ENCODE assay signal across 8 cellular contexts in genomic region chr14:22520235-22520634, GRCh38.
DNase-seq lines count a peak whose midpoint lies in the region; ATAC-seq, FAIRE-seq and TF ChIP-seq lines count a peak whose summit lies in the region.

No MANE protein-coding gene starts in this region.

- H3K4me1 ChIP-seq in BLaER1 treated with 17β-estradiol and CSF1 and Interleukin-3, amounts not matched to agents 10 nM and 100 nM: peaks cover 56 to 100% (median 93%) of the 10 kb centered on the region in 10 experiments
- no peaks in the 10 kb centered on the region for H3K4me1 ChIP-seq in upper lobe of right lung
- peaks cover 1% of the 10 kb centered on the region for H3K4me1 ChIP-seq in MM.1S (ENCODE audit: low read length)

- intact Hi-C loops in upper lobe of right lung (cut with DNase I): no loop called here

- peaks cover 0 to 98% (median 0%) of the 10 kb centered on the region in 11 experiments; a peak in 8 of 22 replicates for H4K20me1 ChIP-seq in BLaER1 treated with 17β-estradiol and CSF1 and Interleukin-3, amounts not matched to agents 10 nM and 100 nM
- H4K20me1 ChIP-seq in MM.1S (ENCODE audit: insufficient read depth, low read length): no peaks in the 10 kb centered on the region

- no peaks in the 10 kb centered on the region for H3F3A ChIP-seq in MM.1S (ENCODE audit: insufficient read depth, low read length)

- H3K27me3 ChIP-seq in BLaER1 treated with 17β-estradiol and CSF1 and Interleukin-3, amounts not matched to agents 10 nM and 100 nM: no peaks in the 10 kb centered on the region
- H3K27me3 ChIP-seq in upper lobe of right lung: no peaks in the 10 kb centered on the region
- H3K27me3 ChIP-seq in MM.1S (replicated peaks; ENCODE audit: insufficient read depth, low read length): no peaks in the 10 kb centered on the region

- peak overlapping the region; percentile 86 for H3K4me3 Mint-ChIP-seq in activated naive CD8-positive, alpha-beta T cell treated with anti-CD3 and anti-CD28 coated beads, Interleukin-2, amount 50 U/mL, for 24 hours

- DNase-seq in HTR-8/SVneo (ENCODE audit: insufficient read length, low spot score) (peak; percentile 26), lung microvascular endothelial cell (ENCODE audit: low read depth in 2 of 2) (peak; percentile 53 to 80), NCI-H526 treated with DMSO at 0.1 percent for 48 hours (lab: John Stamatoyannopoulos, UW) (no peak), upper lobe of right lung (no peak), germinal center (ENCODE audit: low spot score) (no peak), MM.1S (no peak)
- no peak for DNase-seq in activated naive CD8-positive, alpha-beta T cell treated with anti-CD3 and anti-CD28 coated beads, Interleukin-2, amount 50 U/mL, for 24 hours

- H2AFZ ChIP-seq in MM.1S (ENCODE audit: low read length): no peak overlapping the region

- ATAC-seq in activated naive CD8-positive, alpha-beta T cell treated with anti-CD3 and anti-CD28 coated beads, Interleukin-2, amount 50 U/mL, for 24 hours: no peak
- ATAC-seq in upper lobe of right lung: no peak

- H3K9me2 ChIP-seq in MM.1S (replicated peaks; ENCODE audit: insufficient read depth, low read length): no peaks in the 10 kb centered on the region

- H3K9me3 Mint-ChIP-seq in activated naive CD8-positive, alpha-beta T cell treated with anti-CD3 and anti-CD28 coated beads, Interleukin-2, amount 50 U/mL, for 24 hours: no peaks in the 10 kb centered on the region

- H3K4me1 Mint-ChIP-seq in activated naive CD8-positive, alpha-beta T cell treated with anti-CD3 and anti-CD28 coated beads, Interleukin-2, amount 50 U/mL, for 24 hours: peaks cover 97% of the 10 kb centered on the region

- H3K27ac Mint-ChIP-seq in activated naive CD8-positive, alpha-beta T cell treated with anti-CD3 and anti-CD28 coated beads, Interleukin-2, amount 50 U/mL, for 24 hours: peak overlapping the region; percentile 99

- TF ChIP-seq CTCF in upper lobe of right lung (IDR thresholded peaks at IDR 0.05) (no peak), MM.1S (IDR thresholded peaks at IDR 0.05; ENCODE audit: low read length) (no peak)

- H3K36me3 Mint-ChIP-seq in activated naive CD8-positive, alpha-beta T cell treated with anti-CD3 and anti-CD28 coated beads, Interleukin-2, amount 50 U/mL, for 24 hours (ENCODE audit: low read depth): peaks cover 93% of the 10 kb centered on the region

- H3K4me2 ChIP-seq in BLaER1 treated with 17β-estradiol and CSF1 and Interleukin-3, amounts not matched to agents 10 nM and 100 nM: peak overlapping the region; percentile 22 to 78 (median 47); a peak in 20 of 22 replicates
- no peak overlapping the region for H3K4me2 ChIP-seq in MM.1S (ENCODE audit: low read depth, low read length)

- no peaks in the 10 kb centered on the region for H3K79me2 ChIP-seq in MM.1S (ENCODE audit: low read length)

- no peaks in the 10 kb centered on the region for H3K9me3 ChIP-seq in BLaER1 treated with 17β-estradiol and CSF1 and Interleukin-3, amounts not matched to agents 10 nM and 100 nM (replicated peaks in 1 of 11)
- H3K9me3 ChIP-seq in upper lobe of right lung (no peaks in the 10 kb centered on the region), MM.1S (replicated peaks; ENCODE audit: insufficient read depth, low read length) (no peaks in the 10 kb centered on the region)

- no peak for FAIRE-seq in HTR-8/SVneo (lab: Jason Lieb, UNC)

- no peak overlapping the region for H3K9ac ChIP-seq in BLaER1 treated with 17β-estradiol and CSF1 and Interleukin-3, amounts not matched to agents 10 nM and 100 nM
- no peak overlapping the region for H3K9ac ChIP-seq in MM.1S (ENCODE audit: low read length)

- H3K27me3 Mint-ChIP-seq in activated naive CD8-positive, alpha-beta T cell treated with anti-CD3 and anti-CD28 coated beads, Interleukin-2, amount 50 U/mL, for 24 hours: no peaks in the 10 kb centered on the region

- H3K36me3 ChIP-seq in BLaER1 treated with 17β-estradiol and CSF1 and Interleukin-3, amounts not matched to agents 10 nM and 100 nM: peaks cover 0 to 100% (median 87%) of the 10 kb centered on the region in 11 experiments; a peak in 13 of 22 replicates
- H3K36me3 ChIP-seq in upper lobe of right lung: no peaks in the 10 kb centered on the region
- H3K36me3 ChIP-seq in MM.1S (replicated peaks; ENCODE audit: insufficient read depth, low read length): no peaks in the 10 kb centered on the region

- H3K27ac ChIP-seq in BLaER1 treated with 17β-estradiol and CSF1 and Interleukin-3, amounts not matched to agents 10 nM and 100 nM: peak overlapping the region in 7 of 11 experiments; percentile 4 to 38 (median 30); a peak in 9 of 22 replicates
- no peak overlapping the region for H3K27ac ChIP-seq in upper lobe of right lung
- no peak overlapping the region for H3K27ac ChIP-seq in MM.1S (ENCODE audit: low read length)

- no peak overlapping the region for H3K4me3 ChIP-seq in BLaER1 treated with 17β-estradiol and CSF1 and Interleukin-3, amounts not matched to agents 10 nM and 100 nM
- H3K4me3 ChIP-seq in upper lobe of right lung (no peak overlapping the region), MM.1S (ENCODE audit: low read length) (no peak overlapping the region)

Comparison
In these comparisons a context has a peak if more than half of its experiments do, and no peak if none do; other contexts are left out.
1. H3K27ac ChIP-seq: peak in BLaER1 treated with 17β-estradiol and CSF1 and Interleukin-3, amounts not matched to agents 10 nM and 100 nM (7 of 11); none in upper lobe of right lung (single experiment) and MM.1S (single experiment).
2. DNase-seq: peak in HTR-8/SVneo (single experiment) and lung microvascular endothelial cell (2 of 2); none in activated naive CD8-positive, alpha-beta T cell treated with anti-CD3 and anti-CD28 coated beads, Interleukin-2, amount 50 U/mL, for 24 hours (single experiment), NCI-H526 treated with DMSO at 0.1 percent for 48 hours (single experiment), upper lobe of right lung (single experiment), germinal center (single experiment) and MM.1S (single experiment).